ENCODE assay signal across 11 cellular contexts in the genomic region with DNA sequence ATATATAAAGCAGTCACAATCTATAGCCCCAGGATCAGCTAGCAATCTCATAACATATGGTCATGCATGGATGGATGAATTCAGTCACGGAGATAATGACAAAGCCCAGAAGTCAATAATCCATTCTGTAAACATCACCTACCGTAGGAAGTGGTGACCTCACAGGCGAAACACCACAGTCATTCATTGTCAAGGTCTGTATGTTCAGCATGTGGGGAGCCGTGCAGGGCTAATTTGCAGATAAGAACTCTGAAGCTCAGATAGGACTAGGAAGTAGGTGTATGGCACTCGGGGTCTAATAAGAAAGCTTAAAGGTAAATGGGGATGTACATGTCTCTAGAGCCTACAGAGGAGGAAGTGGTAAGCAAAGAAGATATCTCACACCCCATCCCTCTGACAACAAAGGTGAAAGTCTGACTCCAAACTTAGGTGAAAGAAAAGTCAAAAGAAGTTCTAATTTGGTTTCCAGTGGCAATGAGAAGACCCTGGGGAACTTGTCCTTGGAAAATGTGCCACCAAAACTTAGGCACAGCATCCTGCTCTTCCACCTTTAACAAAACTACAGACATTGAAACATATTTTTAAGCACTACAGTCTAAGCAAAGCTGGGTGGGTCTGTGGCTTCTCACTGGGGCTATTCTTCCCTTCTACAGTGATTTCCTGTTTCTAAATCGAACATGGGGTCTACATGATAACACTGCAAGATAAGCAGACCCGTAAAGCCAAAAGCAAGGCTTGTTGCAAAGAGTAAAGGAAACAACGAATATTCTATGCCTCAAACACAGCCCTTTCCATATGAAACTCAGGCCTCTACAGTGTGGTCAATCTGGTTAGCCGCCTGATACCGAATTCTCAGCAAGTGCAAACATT. TPM values are rescaled to one million over a fixed set of nuclear protein-coding genes. Genes with fewer than 3 reads are reported as not detected.
DNase-seq lines count a peak whose midpoint lies in the region; ATAC-seq and TF ChIP-seq lines count a peak whose summit lies in the region.
"Had no signal": no experiment of that assay in that cellular context is flagged by ENCODE, and none has a peak within 500 bp of the region (broad histone marks: within the 10 kb centered on the region; RNA-seq: fewer than 3 reads in every experiment).

No MANE protein-coding gene starts in this region.

- TF ChIP-seq CTCF in activated B cell treated with CpG ODN at 0.5 μM for 24 hours (IDR thresholded peaks at IDR 0.05), result no peak

- H3K27me3 Mint-ChIP-seq in activated B cell treated with CpG ODN at 0.5 μM for 24 hours, result no peaks in the 10 kb centered on the region
- peaks cover 0 to 4% of the 10 kb centered on the region in 2 donors for H3K27me3 Mint-ChIP-seq in natural killer cell treated with Interleukin-12 subunit alpha and Interleukin-12 subunit beta and Interleukin-15 and Interleukin-18, amount 100 ng/mL, for 72 hours

- peak overlapping the region; percentile 67 for H3K27ac Mint-ChIP-seq in activated B cell treated with CpG ODN at 0.5 μM for 24 hours
- peak overlapping the region; percentile 46 to 62 for H3K27ac Mint-ChIP-seq in natural killer cell treated with Interleukin-12 subunit alpha and Interleukin-12 subunit beta and Interleukin-15 and Interleukin-18, amount 100 ng/mL, for 72 hours
- H3K27ac Mint-ChIP-seq: nephron had no signal

- H3K36me3 Mint-ChIP-seq in activated B cell treated with CpG ODN at 0.5 μM for 24 hours (ENCODE audit: low read depth), result no peaks in the 10 kb centered on the region
- H3K36me3 Mint-ChIP-seq in natural killer cell treated with Interleukin-12 subunit alpha and Interleukin-12 subunit beta and Interleukin-15 and Interleukin-18, amount 100 ng/mL, for 72 hours, result no peaks in the 10 kb centered on the region

- H3K9me3 Mint-ChIP-seq in activated B cell treated with CpG ODN at 0.5 μM for 24 hours, result no peaks in the 10 kb centered on the region
- H3K9me3 Mint-ChIP-seq in natural killer cell treated with Interleukin-12 subunit alpha and Interleukin-12 subunit beta and Interleukin-15 and Interleukin-18, amount 100 ng/mL, for 72 hours, result no peaks in the 10 kb centered on the region
- H3K9me3 Mint-ChIP-seq: nephron had no signal

- H3K4me3 Mint-ChIP-seq in activated B cell treated with CpG ODN at 0.5 μM for 24 hours, result peak overlapping the region; percentile 33
- peak overlapping the region; percentile 80 for H3K4me3 Mint-ChIP-seq in natural killer cell treated with Interleukin-12 subunit alpha and Interleukin-12 subunit beta and Interleukin-15 and Interleukin-18, amount 100 ng/mL, for 72 hours
- H3K4me3 Mint-ChIP-seq: nephron had no signal

- intact Hi-C loops in activated B cell treated with CpG ODN at 0.5 μM for 24 hours (cut with micrococcal nuclease), result no loop called here

- H3K4me1 Mint-ChIP-seq in activated B cell treated with CpG ODN at 0.5 μM for 24 hours, result peaks cover 36% of the 10 kb centered on the region
- peaks cover 44 to 68% of the 10 kb centered on the region in 2 donors for H3K4me1 Mint-ChIP-seq in natural killer cell treated with Interleukin-12 subunit alpha and Interleukin-12 subunit beta and Interleukin-15 and Interleukin-18, amount 100 ng/mL, for 72 hours (ENCODE audit: low read depth in 2 of 2)
- H3K4me1 Mint-ChIP-seq: nephron had no signal

- DNase-seq in NCI-H1694 treated with DMSO at 0.1 percent for 48 hours (lab: John Stamatoyannopoulos, UW), result peak; percentile 11
- no peak for DNase-seq in NCI-H1694 (lab: John Stamatoyannopoulos, UW)
- no peak for DNase-seq in activated B cell treated with CpG ODN at 0.5 μM for 24 hours
- DNase-seq in natural killer cell treated with Interleukin-12 subunit alpha and Interleukin-12 subunit beta and Interleukin-15 and Interleukin-18, amount 100 ng/mL, for 72 hours (ENCODE audit: low spot score), result no peak
- no peak for DNase-seq in DMS79 (lab: John Stamatoyannopoulos, UW)
- no peak for DNase-seq in iPS-NIHi7 (ENCODE audit: extremely low spot score)
- DNase-seq in NCI-H1092 treated with DMSO at 0.1 percent for 48 hours (lab: John Stamatoyannopoulos, UW), result no peak
- DNase-seq: brain microvascular endothelial cell had no signal

- CTCF ChIA-PET in activated B cell treated with CpG ODN at 0.5 μM for 24 hours (lab: Charles Lee), result interaction anchor here (1.7 to 3.1 kb wide), 2 partner anchors 10 to 47 kb away, joined by 9 to 18 read pairs; no protein-coding TSS in a partner anchor

- POLR2A ChIA-PET in activated B cell treated with CpG ODN at 0.5 μM for 24 hours (lab: Charles Lee), result interaction anchor here (1.1 kb wide), 1 partner anchor 9 kb away, joined by 5 read pairs; no protein-coding TSS in a partner anchor

- ATAC-seq in HG03060 (IDR thresholded peaks at IDR 0.05; ENCODE audit: low read depth, unreplicated experiment) (peak; percentile 63), activated B cell treated with CpG ODN at 0.5 μM for 24 hours (ENCODE audit: low read depth) (peak; percentile 89)
- ATAC-seq in natural killer cell treated with Interleukin-12 subunit alpha and Interleukin-12 subunit beta and Interleukin-15 and Interleukin-18, amount 100 ng/mL, for 72 hours, result peak; percentile 77 to 83
- ATAC-seq: A549 had no signal

RNA-seq across cellular contexts. Expression of gene CRTAM, which starts 5.2 kb away (rescaled TPM):
- not detected in 2 replicates for total RNA-seq in activated B cell treated with CpG ODN at 0.5 μM for 24 hours
- 1 to 10 TPM in 1 of 2 donors, under 1 TPM in 1; 0.98 to 2.9 TPM for total RNA-seq in natural killer cell treated with Interleukin-12 subunit alpha and Interleukin-12 subunit beta and Interleukin-15 and Interleukin-18, amount 100 ng/mL, for 72 hours

RNA-seq across cellular contexts. Expression of gene JHY, which starts 39.0 kb away (rescaled TPM):
- total RNA-seq in activated B cell treated with CpG ODN at 0.5 μM for 24 hours, result 2.0 and 2.2 TPM in 2 replicates
- total RNA-seq in natural killer cell treated with Interleukin-12 subunit alpha and Interleukin-12 subunit beta and Interleukin-15 and Interleukin-18, amount 100 ng/mL, for 72 hours, result under 1 TPM; 0.55 to 0.59 TPM
